In the genomic region with DNA sequence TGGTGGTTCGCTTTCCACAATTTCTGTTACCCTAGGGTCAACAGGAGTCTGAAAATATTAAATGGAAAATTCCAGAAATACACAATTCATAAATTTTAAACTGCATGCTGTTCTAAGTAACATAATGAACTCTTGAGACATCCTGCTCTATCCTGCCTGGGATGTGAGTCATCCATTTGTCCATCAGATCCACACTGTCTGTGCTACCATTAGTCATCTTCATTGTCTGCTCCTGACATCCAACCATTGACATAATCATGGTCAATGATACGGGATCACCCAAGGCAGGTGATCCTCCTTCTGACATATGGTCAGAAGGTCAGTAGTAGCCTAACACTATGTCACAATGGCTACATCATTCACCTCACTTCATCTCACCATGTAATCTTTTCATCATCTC, we compare ENCODE assay signal across 21 cellular contexts.
DNase-seq lines count a peak whose midpoint lies in the region; ATAC-seq, FAIRE-seq and TF ChIP-seq lines count a peak whose summit lies in the region.
"Had no signal": no experiment of that assay in that cellular context is flagged by ENCODE, and none has a peak within 500 bp of the region (broad histone marks: within the 10 kb centered on the region; RNA-seq: fewer than 3 reads in every experiment).

No MANE protein-coding gene starts in this region.

- H3K9me2 ChIP-seq in SK-N-SH = no peaks in the 10 kb centered on the region

- H3K4me2 ChIP-seq in SK-N-SH = no peak overlapping the region
- H3K4me2 ChIP-seq in astrocyte (ENCODE audit: low read length) = no peak overlapping the region
- peak overlapping the region; percentile 20 for H3K4me2 ChIP-seq in keratinocyte (ENCODE audit: control insufficient read depth, extremely low read depth, insufficient read depth, low read depth, low read length)

- H3K4me1 Mint-ChIP-seq in astrocyte (ENCODE audit: low read depth, unreplicated experiment) = peaks cover 6% of the 10 kb centered on the region
- no peaks in the 10 kb centered on the region for H3K4me1 Mint-ChIP-seq in activated naive CD4-positive, alpha-beta T cell treated with anti-CD3 and anti-CD28 coated beads for 36 hours (ENCODE audit: low read depth)
- H3K4me1 Mint-ChIP-seq in WTC11 = peaks cover 6% of the 10 kb centered on the region; the same call in 1 of the 2 replicates
- H3K4me1 Mint-ChIP-seq in activated CD4-positive, alpha-beta T cell treated with anti-CD3 and anti-CD28 coated beads, Interleukin-2, amount 10 ng/mL, durations not matched to agents 24 days and 14 days = no peaks in the 10 kb centered on the region
- H3K4me1 Mint-ChIP-seq: endodermal cell, naive B cell had no signal

- DNase-seq in SK-N-SH (no peak), astrocyte (ENCODE audit: low read depth) (peak; percentile 3), keratinocyte (ENCODE audit: low read depth, low spot score) (peak; percentile 57), WTC11 (ENCODE audit: low spot score) (no peak)
- no peak for DNase-seq in activated naive CD4-positive, alpha-beta T cell treated with anti-CD3 and anti-CD28 coated beads for 36 hours
- DNase-seq in activated CD4-positive, alpha-beta T cell treated with anti-CD3 and anti-CD28 coated beads, Interleukin-2, amount 10 ng/mL, durations not matched to agents 24 days and 14 days = no peak
- DNase-seq: activated CD8-positive, alpha-beta T cell treated with anti-CD3 and anti-CD28 coated beads, Interleukin-2, amount 10 ng/mL, durations not matched to agents 7 days and 5 days; adrenal gland; C1 segment of cervical spinal cord; DMS 273 treated with DMSO at 0.1 percent for 48 hours; endodermal cell; naive B cell; NCI-H1436 treated with DMSO at 0.1 percent for 48 hours; posterior cingulate gyrus; spleen; WERI-Rb-1 had no signal

- POLR2A ChIA-PET in SK-N-SH (lab: Yijun Ruan, JAX) (no interaction called here), WTC11 (lab: Charles Lee) (no interaction called here)

- H3K27me3 Mint-ChIP-seq in astrocyte (ENCODE audit: low read depth, unreplicated experiment) (peaks cover 2% of the 10 kb centered on the region), WTC11 (ENCODE audit: low read depth) (peaks cover 31% of the 10 kb centered on the region)
- H3K27me3 Mint-ChIP-seq in activated naive CD4-positive, alpha-beta T cell treated with anti-CD3 and anti-CD28 coated beads for 36 hours (ENCODE audit: low read depth) = no peaks in the 10 kb centered on the region
- no peaks in the 10 kb centered on the region for H3K27me3 Mint-ChIP-seq in activated CD4-positive, alpha-beta T cell treated with anti-CD3 and anti-CD28 coated beads, Interleukin-2, amount 10 ng/mL, durations not matched to agents 24 days and 14 days

- H3K9me3 ChIP-seq in SK-N-SH (no peaks in the 10 kb centered on the region), astrocyte (ENCODE audit: insufficient read depth, low read depth, low read length) (no peaks in the 10 kb centered on the region), keratinocyte (ENCODE audit: control insufficient read depth, low read depth, low read length) (no peaks in the 10 kb centered on the region)
- H3K9me3 ChIP-seq: adrenal gland, HAP-1, thoracic aorta had no signal

- no peak for TF ChIP-seq CTCF in SK-N-SH (IDR thresholded peaks at IDR 0.05)
- no peak for TF ChIP-seq CTCF in astrocyte (IDR thresholded peaks at IDR 0.05; ENCODE audit: insufficient read depth, low read depth, low read length)
- no peak for TF ChIP-seq CTCF in keratinocyte (optimal IDR thresholded peaks at IDR 0.05 in 1 of 3, IDR thresholded peaks at IDR 0.05 in 1 of 3, conservative IDR thresholded peaks at IDR 0.05 in 1 of 3; ENCODE audit: extremely low read depth in 1 of 3, insufficient read depth in 2 of 3, low read length in 3 of 3)
- TF ChIP-seq CTCF in WTC11 (IDR thresholded peaks at IDR 0.05) = no peak

- WGBS in SK-N-SH (ENCODE audit: low lambda C conversion rate) = 8% methylated on average over 2 of the region's 2 CpGs

- H3F3A ChIP-seq in SK-N-SH (replicated peaks; ENCODE audit: insufficient read depth) = no peaks in the 10 kb centered on the region

- H4K20me1 ChIP-seq in SK-N-SH (ENCODE audit: insufficient read depth) (no peaks in the 10 kb centered on the region), astrocyte (ENCODE audit: insufficient read depth, low read length) (no peaks in the 10 kb centered on the region), keratinocyte (ENCODE audit: control insufficient read depth, extremely low read depth, insufficient read depth, low read length) (no peaks in the 10 kb centered on the region)

- H3K27ac ChIP-seq in SK-N-SH (ENCODE audit: low read depth in 2 of 2, low read length in 1 of 2) = no peak overlapping the region
- H3K27ac ChIP-seq in astrocyte (ENCODE audit: low read depth, low read length) = no peak overlapping the region
- no peak overlapping the region for H3K27ac ChIP-seq in keratinocyte (ENCODE audit: control insufficient read depth, insufficient read depth, low read length)
- H3K27ac ChIP-seq: 22Rv1, adrenal gland, spleen, thoracic aorta, WERI-Rb-1 had no signal

- dilution Hi-C loops in keratinocyte (cut with MboI; ENCODE audit: extremely low pct_ligation_motif_present, low sequenced_read_pairs) = no loop called here

- H3K4me1 ChIP-seq in SK-N-SH (ENCODE audit: control insufficient read depth in 1 of 2, insufficient read depth in 2 of 2, low read depth in 1 of 2, low read length in 1 of 2) (no peaks in the 10 kb centered on the region), astrocyte (ENCODE audit: insufficient read depth, low read length) (no peaks in the 10 kb centered on the region), keratinocyte (ENCODE audit: control insufficient read depth, extremely low read depth, insufficient read depth, low read length) (peaks cover 23% of the 10 kb centered on the region)
- H3K4me1 ChIP-seq: adrenal gland, HAP-1, spleen had no signal

- FAIRE-seq in astrocyte (lab: Jason Lieb, UNC) (no peak), keratinocyte (lab: Jason Lieb, UNC) (peak; percentile 95)

- TF ChIP-seq EP300 in SK-N-SH (IDR thresholded peaks at IDR 0.05; ENCODE audit: borderline replicate concordance in 1 of 2, low read depth in 1 of 2, low read length in 1 of 2) = no peak

- no peaks in the 10 kb centered on the region for H3K9me1 ChIP-seq in keratinocyte (ENCODE audit: control insufficient read depth, extremely low read depth, insufficient read depth, low read length)

- H3K27ac Mint-ChIP-seq in astrocyte (ENCODE audit: unreplicated experiment) (no peak overlapping the region), WTC11 (no peak overlapping the region)
- H3K27ac Mint-ChIP-seq in activated naive CD4-positive, alpha-beta T cell treated with anti-CD3 and anti-CD28 coated beads for 36 hours = no peak overlapping the region
- no peak overlapping the region for H3K27ac Mint-ChIP-seq in activated CD4-positive, alpha-beta T cell treated with anti-CD3 and anti-CD28 coated beads, Interleukin-2, amount 10 ng/mL, durations not matched to agents 24 days and 14 days
- H3K27ac Mint-ChIP-seq: activated CD8-positive, alpha-beta T cell treated with anti-CD3 and anti-CD28 coated beads, Interleukin-2, amount 10 ng/mL, durations not matched to agents 7 days and 5 days; endodermal cell; naive B cell had no signal

- H3K36me3 Mint-ChIP-seq in astrocyte (ENCODE audit: low read depth, unreplicated experiment) = no peaks in the 10 kb centered on the region
- H3K36me3 Mint-ChIP-seq in activated naive CD4-positive, alpha-beta T cell treated with anti-CD3 and anti-CD28 coated beads for 36 hours (ENCODE audit: low read depth) = no peaks in the 10 kb centered on the region
- peaks cover 15% of the 10 kb centered on the region for H3K36me3 Mint-ChIP-seq in WTC11
- H3K36me3 Mint-ChIP-seq in activated CD4-positive, alpha-beta T cell treated with anti-CD3 and anti-CD28 coated beads, Interleukin-2, amount 10 ng/mL, durations not matched to agents 24 days and 14 days (ENCODE audit: low read depth) = no peaks in the 10 kb centered on the region
- H3K36me3 Mint-ChIP-seq: naive B cell had no signal

- H3K36me3 ChIP-seq in SK-N-SH (replicated peaks in 1 of 2; ENCODE audit: control insufficient read depth in 1 of 2, insufficient read depth in 2 of 2, low read length in 1 of 2) (no peaks in the 10 kb centered on the region), astrocyte (ENCODE audit: insufficient read depth, low read length) (no peaks in the 10 kb centered on the region), keratinocyte (ENCODE audit: control insufficient read depth in 2 of 2, extremely low read depth in 1 of 2, insufficient read depth in 2 of 2, low read length in 2 of 2) (no peaks in the 10 kb centered on the region)
- H3K36me3 ChIP-seq: adrenal gland, HAP-1, spleen, thoracic aorta, WERI-Rb-1 had no signal

- ATAC-seq in SK-N-SH treated with all-trans-retinoic acid at 6 μM for 48 hours = no peak
- ATAC-seq in GM21360 (IDR thresholded peaks at IDR 0.05; ENCODE audit: unreplicated experiment) = no peak
- no peak for ATAC-seq in WTC11
- ATAC-seq: activated CD8-positive, alpha-beta T cell treated with anti-CD3 and anti-CD28 coated beads, Interleukin-2, amount 10 ng/mL, durations not matched to agents 7 days and 5 days had no signal

- TF ChIP-seq RAD21 in SK-N-SH (IDR thresholded peaks at IDR 0.05; ENCODE audit: low read length) = no peak

- no peak overlapping the region for H2AFZ ChIP-seq in SK-N-SH (ENCODE audit: low read depth)
- H2AFZ ChIP-seq in astrocyte (ENCODE audit: low read depth, low read length) = no peak overlapping the region
- H2AFZ ChIP-seq in keratinocyte (ENCODE audit: control insufficient read depth, low read length) = no peak overlapping the region

- H3K79me2 ChIP-seq in SK-N-SH (ENCODE audit: insufficient read depth) (no peaks in the 10 kb centered on the region), astrocyte (ENCODE audit: insufficient read depth, low read length) (no peaks in the 10 kb centered on the region), keratinocyte (ENCODE audit: control insufficient read depth, insufficient read depth, low read length) (no peaks in the 10 kb centered on the region)

- CTCF ChIA-PET in SK-N-SH (lab: Yijun Ruan, JAX) = no interaction called here
- CTCF ChIA-PET in activated naive CD4-positive, alpha-beta T cell treated with anti-CD3 and anti-CD28 coated beads for 36 hours (lab: Charles Lee) = no interaction called here
- CTCF ChIA-PET in WTC11 (lab: Charles Lee) = no interaction called here

- H3K9ac ChIP-seq in SK-N-SH (no peak overlapping the region), astrocyte (ENCODE audit: low read length) (no peak overlapping the region), keratinocyte (ENCODE audit: control insufficient read depth, extremely low read depth, insufficient read depth, low read length) (no peak overlapping the region)

- H3K4me3 ChIP-seq in SK-N-SH (ENCODE audit: low read depth in 2 of 2, low read length in 1 of 2) (no peak overlapping the region), astrocyte (ENCODE audit: insufficient read depth, low read depth, low read length) (no peak overlapping the region), keratinocyte (ENCODE audit: control insufficient read depth in 2 of 3, extremely low read depth in 1 of 3, insufficient read depth in 2 of 3, low read depth in 1 of 3, low read length in 3 of 3) (no peak overlapping the region)
- H3K4me3 ChIP-seq: adrenal gland, HAP-1, spleen, thoracic aorta had no signal

- H3K4me3 Mint-ChIP-seq in astrocyte (ENCODE audit: unreplicated experiment) = no peak overlapping the region
- H3K4me3 Mint-ChIP-seq in activated naive CD4-positive, alpha-beta T cell treated with anti-CD3 and anti-CD28 coated beads for 36 hours = no peak overlapping the region
- H3K4me3 Mint-ChIP-seq in WTC11 = no peak overlapping the region
- no peak overlapping the region for H3K4me3 Mint-ChIP-seq in activated CD4-positive, alpha-beta T cell treated with anti-CD3 and anti-CD28 coated beads, Interleukin-2, amount 10 ng/mL, durations not matched to agents 24 days and 14 days
- H3K4me3 Mint-ChIP-seq: activated CD8-positive, alpha-beta T cell treated with anti-CD3 and anti-CD28 coated beads, Interleukin-2, amount 10 ng/mL, durations not matched to agents 7 days and 5 days; endodermal cell; naive B cell had no signal

- intact Hi-C loops in activated naive CD4-positive, alpha-beta T cell treated with anti-CD3 and anti-CD28 coated beads for 36 hours (cut with micrococcal nuclease) = no loop called here
- intact Hi-C loops in activated CD4-positive, alpha-beta T cell treated with anti-CD3 and anti-CD28 coated beads, Interleukin-2, amount 10 ng/mL, durations not matched to agents 24 days and 14 days (cut with micrococcal nuclease) = no loop called here

- H3K27me3 ChIP-seq in SK-N-SH (ENCODE audit: insufficient read depth) (no peaks in the 10 kb centered on the region), astrocyte (ENCODE audit: insufficient read depth, low read length) (no peaks in the 10 kb centered on the region), keratinocyte (ENCODE audit: control insufficient read depth, extremely low read depth, insufficient read depth, low read length) (no peaks in the 10 kb centered on the region)
- H3K27me3 ChIP-seq: adrenal gland, spleen had no signal

- H3K9me3 Mint-ChIP-seq in astrocyte (ENCODE audit: unreplicated experiment) (no peaks in the 10 kb centered on the region), WTC11 (peaks cover 34% of the 10 kb centered on the region)
- H3K9me3 Mint-ChIP-seq in activated naive CD4-positive, alpha-beta T cell treated with anti-CD3 and anti-CD28 coated beads for 36 hours = peaks cover 6% of the 10 kb centered on the region
- peaks cover 3% of the 10 kb centered on the region for H3K9me3 Mint-ChIP-seq in activated CD4-positive, alpha-beta T cell treated with anti-CD3 and anti-CD28 coated beads, Interleukin-2, amount 10 ng/mL, durations not matched to agents 24 days and 14 days

Comparison
In these comparisons a context has a peak if more than half of its experiments do, and no peak if none do; other contexts are left out.
1. DNase-seq: peak in astrocyte (single experiment) and keratinocyte (single experiment); none in SK-N-SH (single experiment), activated naive CD4-positive, alpha-beta T cell treated with anti-CD3 and anti-CD28 coated beads for 36 hours (single experiment), WTC11 (single experiment) and activated CD4-positive, alpha-beta T cell treated with anti-CD3 and anti-CD28 coated beads, Interleukin-2, amount 10 ng/mL, durations not matched to agents 24 days and 14 days (single experiment).